In the genomic region with DNA sequence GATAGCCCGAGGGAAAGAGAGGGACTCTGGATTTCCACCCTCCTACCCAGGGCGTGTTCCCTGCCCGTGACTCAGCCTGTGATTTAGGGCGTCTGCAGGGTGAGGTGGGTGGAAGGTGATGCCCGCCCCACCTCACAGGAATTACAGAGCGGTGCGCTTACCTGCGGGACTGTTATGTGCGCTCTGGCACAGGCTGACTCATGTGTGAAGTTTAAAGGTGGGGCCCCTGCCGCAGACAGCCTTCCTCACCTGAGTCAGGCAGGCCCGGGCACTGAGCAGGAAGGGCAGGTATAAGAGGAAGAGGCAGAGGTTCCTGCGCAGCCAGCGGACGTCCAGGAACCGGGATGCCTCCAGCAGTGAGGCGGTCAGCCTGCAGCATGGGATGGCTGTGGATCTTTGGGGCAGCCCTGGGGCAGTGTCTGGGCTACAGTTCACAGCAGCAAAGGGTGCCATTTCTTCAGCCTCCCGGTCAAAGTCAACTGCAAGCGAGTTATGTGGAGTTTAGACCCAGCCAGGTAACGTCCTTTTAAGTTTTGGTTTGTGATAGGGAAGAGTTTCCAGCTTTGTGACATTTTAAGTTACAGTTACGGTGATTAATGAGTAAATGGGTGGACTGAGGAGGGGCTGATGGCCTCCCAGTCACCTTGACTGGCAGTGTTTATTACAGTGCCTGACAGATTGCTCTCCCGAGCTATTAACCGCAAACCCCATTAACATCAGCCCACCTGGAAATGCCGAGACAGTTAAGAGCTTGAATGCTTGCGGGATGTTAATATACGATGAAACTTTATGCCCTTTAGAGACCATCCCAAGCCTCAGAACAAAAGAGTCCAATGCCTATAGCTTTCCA, we compare ENCODE assay signal across 11 cellular contexts.
A peak's percentile ranks its signal among the peaks of the same experiment; 100 is the strongest.
DNase-seq lines count a peak whose midpoint lies in the region; ATAC-seq, FAIRE-seq and TF ChIP-seq lines count a peak whose summit lies in the region.
"Had no signal": no experiment of that assay in that cellular context is flagged by ENCODE, and none has a peak within 500 bp of the region (broad histone marks: within the 10 kb centered on the region; RNA-seq: fewer than 3 reads in every experiment).

No MANE protein-coding gene starts in this region.

- TF ChIP-seq EP300 in HepG2 (IDR thresholded peaks at IDR 0.05; ENCODE audit: low read depth in 2 of 2, low read length in 2 of 2) (no peak), HepG2 (CRISPR knock-in tag; IDR thresholded peaks at IDR 0.05; ENCODE audit: borderline replicate concordance) (no peak), tibial nerve (IDR thresholded peaks at IDR 0.05) (no peak)

- in situ Hi-C loops in HepG2 (cut with HindIII; ENCODE audit: extremely low pct_ligation_motif_present, low pct_unique_long_range_greater_than_20kb): no loop called here

- H3K4me1 Mint-ChIP-seq in stimulated activated naive CD8-positive, alpha-beta T cell treated with anti-CD3 and anti-CD28 coated beads, Interleukin-15, amount 100 ng/mL, for 72 hours: peaks cover 35% of the 10 kb centered on the region
- H3K4me1 Mint-ChIP-seq in activated T-helper 2 cell treated with anti-CD3 and anti-CD28 coated beads, Interferon-gamma antibody, Interleukin-2, Interleukin-4, amounts not matched to agents 10 μg/mL and 5 μg/mL and 100 μg/mL, durations not matched to agents 14 hours and 24 hours and 36 hours (ENCODE audit: low read depth): peaks cover 26% of the 10 kb centered on the region

- FAIRE-seq in HepG2 (lab: Jason Lieb, UNC): no peak

- H3K9me3 ChIP-seq in HepG2 (ENCODE audit: low read length): no peaks in the 10 kb centered on the region
- H3K9me3 ChIP-seq in tibial nerve: no peaks in the 10 kb centered on the region

- H3K27ac Mint-ChIP-seq in stimulated activated naive CD8-positive, alpha-beta T cell treated with anti-CD3 and anti-CD28 coated beads, Interleukin-15, amount 100 ng/mL, for 72 hours: no peak overlapping the region
- no peak overlapping the region for H3K27ac Mint-ChIP-seq in activated T-helper 2 cell treated with anti-CD3 and anti-CD28 coated beads, Interferon-gamma antibody, Interleukin-2, Interleukin-4, amounts not matched to agents 10 μg/mL and 5 μg/mL and 100 μg/mL, durations not matched to agents 14 hours and 24 hours and 36 hours

- peak; percentile 94 for ATAC-seq in HepG2
- peak; percentile 72 for ATAC-seq in stimulated activated naive CD8-positive, alpha-beta T cell treated with anti-CD3 and anti-CD28 coated beads, Interleukin-15, amount 100 ng/mL, for 72 hours

- H3K4me3 Mint-ChIP-seq in stimulated activated naive CD8-positive, alpha-beta T cell treated with anti-CD3 and anti-CD28 coated beads, Interleukin-15, amount 100 ng/mL, for 72 hours: peak overlapping the region; percentile 51 to 68
- H3K4me3 Mint-ChIP-seq in activated T-helper 2 cell treated with anti-CD3 and anti-CD28 coated beads, Interferon-gamma antibody, Interleukin-2, Interleukin-4, amounts not matched to agents 10 μg/mL and 5 μg/mL and 100 μg/mL, durations not matched to agents 14 hours and 24 hours and 36 hours (ENCODE audit: low read depth): no peak overlapping the region

- H3K27me3 ChIP-seq in HepG2 (ENCODE audit: control insufficient read depth in 1 of 2, insufficient read depth in 2 of 2, low read length in 2 of 2) (no peaks in the 10 kb centered on the region; a peak in 1 of 5 replicates), tibial nerve (no peaks in the 10 kb centered on the region)
- H3K27me3 ChIP-seq: cardiac muscle cell had no signal

- H3K4me2 ChIP-seq in HepG2 (ENCODE audit: low read depth, low read length): peak overlapping the region; percentile 73

- TF ChIP-seq RAD21 in HepG2 (CRISPR knock-in tag; IDR thresholded peaks at IDR 0.05): no peak

- DNase-seq in NCI-H2171 treated with DMSO at 0.1 percent for 48 hours (lab: John Stamatoyannopoulos, UW) (peak; percentile 57), NCI-H2171 (lab: John Stamatoyannopoulos, UW) (no peak), activated gamma-delta T cell (lab: John Stamatoyannopoulos, UW) (peak; percentile 17), HepG2 (ENCODE audit: low spot score) (no peak), NCI-H187 treated with DMSO at 0.1 percent for 48 hours (lab: John Stamatoyannopoulos, UW) (no peak), tibial nerve (ENCODE audit: low spot score in 2 of 2) (no peak)
- no peak for DNase-seq in stimulated activated naive CD8-positive, alpha-beta T cell treated with anti-CD3 and anti-CD28 coated beads, Interleukin-15, amount 100 ng/mL, for 72 hours
- DNase-seq in activated T-helper 2 cell treated with anti-CD3 and anti-CD28 coated beads, Interferon-gamma antibody, Interleukin-2, Interleukin-4, amounts not matched to agents 10 μg/mL and 5 μg/mL and 100 μg/mL, durations not matched to agents 14 hours and 24 hours and 36 hours (ENCODE audit: low spot score): no peak
- DNase-seq: 8988T, immature natural killer cell had no signal

- H3K27ac ChIP-seq in HepG2 (ENCODE audit: extremely low read length, insufficient read depth, low read length) (no peak overlapping the region), tibial nerve (peak overlapping the region in 1 of 4 donors; percentile 32)
- H3K27ac ChIP-seq: cardiac muscle cell had no signal

- H3K27me3 Mint-ChIP-seq in stimulated activated naive CD8-positive, alpha-beta T cell treated with anti-CD3 and anti-CD28 coated beads, Interleukin-15, amount 100 ng/mL, for 72 hours: no peaks in the 10 kb centered on the region
- peaks cover 30% of the 10 kb centered on the region for H3K27me3 Mint-ChIP-seq in activated T-helper 2 cell treated with anti-CD3 and anti-CD28 coated beads, Interferon-gamma antibody, Interleukin-2, Interleukin-4, amounts not matched to agents 10 μg/mL and 5 μg/mL and 100 μg/mL, durations not matched to agents 14 hours and 24 hours and 36 hours (ENCODE audit: low read depth)

- intact Hi-C loops in HepG2 (cut with micrococcal nuclease; ENCODE audit: unreplicated experiment): no loop called here
- intact Hi-C loops in activated T-helper 2 cell treated with anti-CD3 and anti-CD28 coated beads, Interferon-gamma antibody, Interleukin-2, Interleukin-4, amounts not matched to agents 10 μg/mL and 5 μg/mL and 100 μg/mL, durations not matched to agents 14 hours and 24 hours and 36 hours (cut with micrococcal nuclease): loop anchor here (10.0 kb wide), 1 partner anchor 52 kb away; no protein-coding TSS in a partner anchor

- H3K36me3 ChIP-seq in HepG2 (replicated peaks in 1 of 2; ENCODE audit: control insufficient read depth in 1 of 2, insufficient read depth in 2 of 2, low read length in 2 of 2): no peaks in the 10 kb centered on the region
- H3K36me3 ChIP-seq in tibial nerve: peaks cover 0 to 25% (median 0%) of the 10 kb centered on the region in 3 donors
- H3K36me3 ChIP-seq: cardiac muscle cell had no signal

- POLR2A ChIA-PET in HepG2 (lab: Yijun Ruan, JAX): interaction anchor here (2.2 kb wide), 1 partner anchor 11 kb away, joined by 10 read pairs; no protein-coding TSS in a partner anchor

- H3K9me3 Mint-ChIP-seq in stimulated activated naive CD8-positive, alpha-beta T cell treated with anti-CD3 and anti-CD28 coated beads, Interleukin-15, amount 100 ng/mL, for 72 hours: no peaks in the 10 kb centered on the region
- H3K9me3 Mint-ChIP-seq in activated T-helper 2 cell treated with anti-CD3 and anti-CD28 coated beads, Interferon-gamma antibody, Interleukin-2, Interleukin-4, amounts not matched to agents 10 μg/mL and 5 μg/mL and 100 μg/mL, durations not matched to agents 14 hours and 24 hours and 36 hours: no peaks in the 10 kb centered on the region
- H3K9me3 Mint-ChIP-seq: immature natural killer cell had no signal

- CTCF ChIA-PET in HepG2 (lab: Yijun Ruan, JAX; ENCODE audit: low intra/inter-chr PET ratio, low total read pairs): no interaction called here

- no peak overlapping the region; the same call in 1 of the 2 replicates for H3K9ac ChIP-seq in HepG2 (ENCODE audit: insufficient read depth, low read depth, low read length)

- H3K79me2 ChIP-seq in HepG2 (ENCODE audit: insufficient read depth, low read length): no peaks in the 10 kb centered on the region

- H3K36me3 Mint-ChIP-seq in activated T-helper 2 cell treated with anti-CD3 and anti-CD28 coated beads, Interferon-gamma antibody, Interleukin-2, Interleukin-4, amounts not matched to agents 10 μg/mL and 5 μg/mL and 100 μg/mL, durations not matched to agents 14 hours and 24 hours and 36 hours (ENCODE audit: low read depth): no peaks in the 10 kb centered on the region

- no TSS peak for BruUV-seq in HepG2 (replicated peaks; lab: Mats Ljungman, UMichigan)

- TF ChIP-seq POLR2A in HepG2 (IDR thresholded peaks at IDR 0.05; ENCODE audit: insufficient read depth in 1 of 2, low read depth in 2 of 2, low read length in 2 of 2) (no peak), tibial nerve (IDR thresholded peaks at IDR 0.05) (no peak)

- H3K4me1 ChIP-seq in HepG2 (ENCODE audit: insufficient read depth, low read length) (peaks cover 22% of the 10 kb centered on the region), tibial nerve (peaks cover 0 to 5% (median 2%) of the 10 kb centered on the region in 4 donors)

- no peak overlapping the region for H2AFZ ChIP-seq in HepG2 (ENCODE audit: low read length)

- 21% methylated on average over 16 of the region's 25 CpGs for WGBS in HepG2 (ENCODE audit: low lambda C conversion rate)
- WGBS in tibial nerve, 2 donors: 82 to 86% methylated on average over 25 of the region's 25 CpGs

- no peaks in the 10 kb centered on the region for H4K20me1 ChIP-seq in HepG2 (ENCODE audit: insufficient read depth, low read length)

- TF ChIP-seq CTCF in HepG2 (CRISPR knock-in tag; IDR thresholded peaks at IDR 0.05) (no peak), tibial nerve (IDR thresholded peaks at IDR 0.05) (no peak)

- peak overlapping the region in 2 of 3 experiments; percentile 28 to 51; a peak in 3 of 6 replicates for H3K4me3 ChIP-seq in HepG2 (replicated peaks in 1 of 3; ENCODE audit: insufficient read depth in 1 of 3, low read depth in 2 of 3, low read length in 3 of 3)
- no peak overlapping the region for H3K4me3 ChIP-seq in tibial nerve
- H3K4me3 ChIP-seq: cardiac muscle cell had no signal

TF ChIP-seq in HepG2, 621 proteins besides CTCF, POLR2A, EP300 and RAD21 (continues in another document):
- peak; percentile 72 for TF ChIP-seq HNRNPLL (IDR thresholded peaks at IDR 0.05; ENCODE audit: low read depth, low read length, poor library complexity, severe bottlenecking)

Comparison
In these comparisons a context has a peak if more than half of its experiments do, and no peak if none do; other contexts are left out.
1. DNase-seq: peak in NCI-H2171 treated with DMSO at 0.1 percent for 48 hours (single experiment) and activated gamma-delta T cell (single experiment); none in NCI-H2171 (single experiment), HepG2 (single experiment), stimulated activated naive CD8-positive, alpha-beta T cell treated with anti-CD3 and anti-CD28 coated beads, Interleukin-15, amount 100 ng/mL, for 72 hours (0 of 2), activated T-helper 2 cell treated with anti-CD3 and anti-CD28 coated beads, Interferon-gamma antibody, Interleukin-2, Interleukin-4, amounts not matched to agents 10 μg/mL and 5 μg/mL and 100 μg/mL, durations not matched to agents 14 hours and 24 hours and 36 hours (single experiment), NCI-H187 treated with DMSO at 0.1 percent for 48 hours (single experiment) and tibial nerve (0 of 2).
2. H3K4me3 ChIP-seq: peak in HepG2 (2 of 3); none in tibial nerve (0 of 4).